Comparison of ENCODE assay signal across 9 cellular contexts in the genomic region with DNA sequence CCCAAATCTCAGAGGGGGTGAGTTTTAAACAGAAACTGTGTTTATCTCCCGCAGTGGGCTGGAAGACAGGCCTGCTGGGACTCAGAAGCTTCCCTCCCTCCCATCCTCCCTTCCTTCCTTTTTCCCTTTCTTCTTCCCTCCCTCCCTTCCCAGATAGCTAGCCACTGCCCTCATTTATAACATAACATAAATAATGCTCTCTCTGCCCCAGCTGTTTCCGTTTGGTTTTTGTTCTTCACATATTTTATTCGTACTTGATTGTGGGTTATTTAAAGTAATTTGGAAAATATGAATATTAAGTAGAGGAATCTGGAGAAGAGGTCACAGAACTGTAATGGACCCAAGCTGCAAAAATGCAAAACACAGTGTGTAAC.
DNase-seq lines count a peak whose midpoint lies in the region; ATAC-seq and TF ChIP-seq lines count a peak whose summit lies in the region.
"Had no signal": no experiment of that assay in that cellular context is flagged by ENCODE, and none has a peak within 500 bp of the region (broad histone marks: within the 10 kb centered on the region; RNA-seq: fewer than 3 reads in every experiment).

No MANE protein-coding gene starts in this region.

- H3K27ac ChIP-seq in KMS-11: peak overlapping the region; percentile 81
- H3K27ac ChIP-seq in mammary epithelial cell (ENCODE audit: insufficient read depth, low read depth, low read length): no peak overlapping the region
- peak overlapping the region; percentile 95 for H3K27ac ChIP-seq in mesodermal cell (ENCODE audit: low read depth, low read length, severe bottlenecking)
- peak overlapping the region in 2 of 3 donors; percentile 19 to 46 for H3K27ac ChIP-seq in thyroid gland
- H3K27ac ChIP-seq in CD8-positive, alpha-beta T cell (ENCODE audit: low read depth, low read length): no peak overlapping the region
- no peak overlapping the region for H3K27ac ChIP-seq in CD8-positive, alpha-beta memory T cell (ENCODE audit: low read depth, low read length)

- ATAC-seq in CD8-positive, alpha-beta T cell: no peak

- POLR2A ChIA-PET in CD8-positive, alpha-beta T cell (lab: Charles Lee): no interaction called here
- POLR2A ChIA-PET in CD8-positive, alpha-beta memory T cell (lab: Charles Lee): no interaction called here

- no TSS peak for BruUV-seq in mammary epithelial cell (replicated peaks; lab: Mats Ljungman, UMichigan)

- H3K79me2 ChIP-seq in KMS-11 (ENCODE audit: insufficient read depth, low read depth): peaks cover 44% of the 10 kb centered on the region; the same call in 1 of the 2 replicates
- H3K79me2 ChIP-seq in mammary epithelial cell (ENCODE audit: insufficient read depth, low read length): peaks cover 93% of the 10 kb centered on the region

- WGBS in mammary epithelial cell (ENCODE audit: low coverage, missing lambda C conversion rate): 66% methylated on average over 2 of the region's 3 CpGs
- WGBS in mesodermal cell (ENCODE audit: insufficient coverage in 2 of 2), 2 experiments: 57 to 60% methylated on average over 1 to 2 of the region's 3 CpGs
- 51% methylated on average over 3 of the region's 3 CpGs for WGBS in thyroid gland, 2 donors

- in situ Hi-C loops in mammary epithelial cell (cut with MboI; ENCODE audit: low sequenced_read_pairs in 2 of 2): no loop called here

- peak overlapping the region; percentile 55; the same call in 1 of the 2 replicates for H3K9ac ChIP-seq in KMS-11
- no peak overlapping the region for H3K9ac ChIP-seq in mammary epithelial cell (ENCODE audit: insufficient read depth, low read length)

- no peaks in the 10 kb centered on the region for H3K9me3 Mint-ChIP-seq in CD8-positive, alpha-beta T cell
- peaks cover 0 to 1% (median 0%) of the 10 kb centered on the region in 5 donors for H3K9me3 Mint-ChIP-seq in CD8-positive, alpha-beta memory T cell
- H3K9me3 Mint-ChIP-seq: activated CD4-positive, alpha-beta memory T cell treated with anti-CD3 and anti-CD28 coated beads for 36 hours had no signal

- no peaks in the 10 kb centered on the region for H4K20me1 ChIP-seq in KMS-11 (ENCODE audit: insufficient read depth)
- H4K20me1 ChIP-seq in mammary epithelial cell (ENCODE audit: insufficient read depth, low read length): no peaks in the 10 kb centered on the region

- peaks cover 2% of the 10 kb centered on the region for H3K4me1 Mint-ChIP-seq in CD8-positive, alpha-beta T cell (ENCODE audit: low read depth)
- peaks cover 0 to 7% (median 2%) of the 10 kb centered on the region in 3 donors for H3K4me1 Mint-ChIP-seq in CD8-positive, alpha-beta memory T cell

- H3K27me3 ChIP-seq in KMS-11 (ENCODE audit: insufficient read depth, low read depth) (no peaks in the 10 kb centered on the region), mammary epithelial cell (ENCODE audit: insufficient read depth, low read length) (no peaks in the 10 kb centered on the region), thyroid gland (no peaks in the 10 kb centered on the region)
- no peaks in the 10 kb centered on the region for H3K27me3 ChIP-seq in CD8-positive, alpha-beta T cell (ENCODE audit: insufficient read depth, low read length)
- no peaks in the 10 kb centered on the region for H3K27me3 ChIP-seq in CD8-positive, alpha-beta memory T cell (ENCODE audit: insufficient read depth, low read length, poor library complexity, severe bottlenecking)

- dilution Hi-C loops in mammary epithelial cell (cut with HindIII; ENCODE audit: low sequenced_read_pairs): no loop called here

- H3K4me2 ChIP-seq in KMS-11 (peak overlapping the region; percentile 36; the same call in 1 of the 2 replicates), mammary epithelial cell (ENCODE audit: insufficient read depth, low read depth, low read length) (peak overlapping the region; percentile 17)

- H2AFZ ChIP-seq in KMS-11 (ENCODE audit: low read depth): no peak overlapping the region
- H2AFZ ChIP-seq in mammary epithelial cell (ENCODE audit: low read depth, low read length): no peak overlapping the region

- H3K4me3 Mint-ChIP-seq in CD8-positive, alpha-beta T cell: no peak overlapping the region
- H3K4me3 Mint-ChIP-seq in CD8-positive, alpha-beta memory T cell: no peak overlapping the region
- H3K4me3 Mint-ChIP-seq: activated CD4-positive, alpha-beta memory T cell treated with anti-CD3 and anti-CD28 coated beads for 36 hours had no signal

- TF ChIP-seq CTCF in KMS-11 (conservative IDR thresholded peaks at IDR 0.05; ENCODE audit: low read depth, low read length) (no peak), mammary epithelial cell (conservative IDR thresholded peaks at IDR 0.05 in 1 of 2, IDR thresholded peaks at IDR 0.05 in 1 of 2; ENCODE audit: extremely low read depth in 1 of 2, insufficient read depth in 1 of 2, low read depth in 1 of 2, low read length in 2 of 2) (no peak), thyroid gland (IDR thresholded peaks at IDR 0.05) (no peak)
- TF ChIP-seq CTCF in CD8-positive, alpha-beta T cell (IDR thresholded peaks at IDR 0.05): no peak

- H3K9me3 ChIP-seq in mammary epithelial cell (replicated peaks; ENCODE audit: insufficient read depth, low read length) (no peaks in the 10 kb centered on the region), mesodermal cell (ENCODE audit: control insufficient read depth, low read length) (no peaks in the 10 kb centered on the region), thyroid gland (no peaks in the 10 kb centered on the region)
- no peaks in the 10 kb centered on the region for H3K9me3 ChIP-seq in CD8-positive, alpha-beta T cell (ENCODE audit: low read length)
- H3K9me3 ChIP-seq in CD8-positive, alpha-beta memory T cell (ENCODE audit: low read length): no peaks in the 10 kb centered on the region

- CTCF ChIA-PET in mammary epithelial cell (lab: Charles Lee; ENCODE audit: low non-redundant PET): interaction anchor here (0.6 kb wide), 2 partner anchors 45 to 78 kb away, joined by 3 to 13 read pairs; no protein-coding TSS in a partner anchor
- CTCF ChIA-PET in CD8-positive, alpha-beta T cell (lab: Charles Lee): no interaction called here
- CTCF ChIA-PET in CD8-positive, alpha-beta memory T cell (lab: Charles Lee): interaction anchor here (0.7 kb wide), 1 partner anchor 84 kb away, joined by 3 read pairs; no protein-coding TSS in a partner anchor

- H3K27ac Mint-ChIP-seq in CD8-positive, alpha-beta T cell: no peak overlapping the region
- peak overlapping the region in 1 of 8 donors; percentile 30 for H3K27ac Mint-ChIP-seq in CD8-positive, alpha-beta memory T cell
- H3K27ac Mint-ChIP-seq: activated CD4-positive, alpha-beta memory T cell treated with anti-CD3 and anti-CD28 coated beads for 36 hours had no signal

- H3K36me3 ChIP-seq in KMS-11 (ENCODE audit: insufficient read depth): no peaks in the 10 kb centered on the region
- no peaks in the 10 kb centered on the region for H3K36me3 ChIP-seq in mammary epithelial cell (ENCODE audit: insufficient read depth, low read length)
- peaks cover 50% of the 10 kb centered on the region for H3K36me3 ChIP-seq in mesodermal cell (ENCODE audit: control insufficient read depth, insufficient read depth, low read length)
- H3K36me3 ChIP-seq in thyroid gland: no peaks in the 10 kb centered on the region
- H3K36me3 ChIP-seq in CD8-positive, alpha-beta T cell (ENCODE audit: insufficient read depth, low read length): no peaks in the 10 kb centered on the region
- H3K36me3 ChIP-seq in CD8-positive, alpha-beta memory T cell (ENCODE audit: insufficient read depth, low read length): no peaks in the 10 kb centered on the region

- H3K4me3 ChIP-seq in KMS-11 (IDR thresholded peaks at IDR 0.05; ENCODE audit: insufficient read depth, low read depth, low read length): no peak overlapping the region
- no peak overlapping the region for H3K4me3 ChIP-seq in mammary epithelial cell (replicated peaks in 1 of 3; ENCODE audit: insufficient read depth in 1 of 3, low read depth in 2 of 3, low read length in 3 of 3)
- H3K4me3 ChIP-seq in mesodermal cell (ENCODE audit: extremely low read depth, insufficient read depth, low read length, poor library complexity, severe bottlenecking): no peak overlapping the region
- H3K4me3 ChIP-seq in thyroid gland (replicated peaks in 1 of 3): no peak overlapping the region
- no peak overlapping the region for H3K4me3 ChIP-seq in CD8-positive, alpha-beta T cell (ENCODE audit: low read depth, low read length)
- H3K4me3 ChIP-seq in CD8-positive, alpha-beta memory T cell (ENCODE audit: low read length): no peak overlapping the region

- TF ChIP-seq POLR2A in thyroid gland (IDR thresholded peaks at IDR 0.05): no peak

- H3K4me1 ChIP-seq in KMS-11 (ENCODE audit: low read depth, poor library complexity, severe bottlenecking) (peaks cover 61% of the 10 kb centered on the region), mammary epithelial cell (ENCODE audit: insufficient read depth, low read length) (peaks cover 62% of the 10 kb centered on the region), mesodermal cell (ENCODE audit: control insufficient read depth, insufficient read depth, low read length, poor library complexity, severe bottlenecking) (peaks cover 86% of the 10 kb centered on the region), thyroid gland (peaks cover 20 to 34% of the 10 kb centered on the region in 2 donors)
- H3K4me1 ChIP-seq in CD8-positive, alpha-beta T cell (ENCODE audit: insufficient read depth, low read length): no peaks in the 10 kb centered on the region
- H3K4me1 ChIP-seq in CD8-positive, alpha-beta memory T cell (ENCODE audit: insufficient read depth, low read length): no peaks in the 10 kb centered on the region

- peaks cover 36% of the 10 kb centered on the region for H3K27me3 Mint-ChIP-seq in CD8-positive, alpha-beta T cell (ENCODE audit: low read depth)
- peaks cover 22 to 52% of the 10 kb centered on the region in 2 donors for H3K27me3 Mint-ChIP-seq in CD8-positive, alpha-beta memory T cell

- H3K36me3 Mint-ChIP-seq in CD8-positive, alpha-beta T cell: no peaks in the 10 kb centered on the region
- no peaks in the 10 kb centered on the region for H3K36me3 Mint-ChIP-seq in CD8-positive, alpha-beta memory T cell
- H3K36me3 Mint-ChIP-seq: activated CD4-positive, alpha-beta memory T cell treated with anti-CD3 and anti-CD28 coated beads for 36 hours had no signal

- intact Hi-C loops in mammary epithelial cell (cut with micrococcal nuclease) (no loop called here), thyroid gland (cut with DNase I) (no loop called here)
- intact Hi-C loops in CD8-positive, alpha-beta T cell (cut with DNase I, micrococcal nuclease): no loop called here

- no peak for DNase-seq in mammary epithelial cell
- DNase-seq in thyroid gland: no peak
- no peak for DNase-seq in NCI-H446 treated with DMSO at 0.1 percent for 48 hours (lab: John Stamatoyannopoulos, UW)
- no peak for DNase-seq in CD8-positive, alpha-beta T cell
- no peak for DNase-seq in CD8-positive, alpha-beta memory T cell
- DNase-seq: NCI-H1092 had no signal

Comparison
In these comparisons a context has a peak if more than half of its experiments do, and no peak if none do; other contexts are left out.
1. H3K27ac ChIP-seq: peak in KMS-11 (single experiment), mesodermal cell (single experiment) and thyroid gland (2 of 3); none in mammary epithelial cell (single experiment), CD8-positive, alpha-beta T cell (single experiment) and CD8-positive, alpha-beta memory T cell (single experiment).